26 cellular contexts compared by ENCODE assay signal in the genomic region with DNA sequence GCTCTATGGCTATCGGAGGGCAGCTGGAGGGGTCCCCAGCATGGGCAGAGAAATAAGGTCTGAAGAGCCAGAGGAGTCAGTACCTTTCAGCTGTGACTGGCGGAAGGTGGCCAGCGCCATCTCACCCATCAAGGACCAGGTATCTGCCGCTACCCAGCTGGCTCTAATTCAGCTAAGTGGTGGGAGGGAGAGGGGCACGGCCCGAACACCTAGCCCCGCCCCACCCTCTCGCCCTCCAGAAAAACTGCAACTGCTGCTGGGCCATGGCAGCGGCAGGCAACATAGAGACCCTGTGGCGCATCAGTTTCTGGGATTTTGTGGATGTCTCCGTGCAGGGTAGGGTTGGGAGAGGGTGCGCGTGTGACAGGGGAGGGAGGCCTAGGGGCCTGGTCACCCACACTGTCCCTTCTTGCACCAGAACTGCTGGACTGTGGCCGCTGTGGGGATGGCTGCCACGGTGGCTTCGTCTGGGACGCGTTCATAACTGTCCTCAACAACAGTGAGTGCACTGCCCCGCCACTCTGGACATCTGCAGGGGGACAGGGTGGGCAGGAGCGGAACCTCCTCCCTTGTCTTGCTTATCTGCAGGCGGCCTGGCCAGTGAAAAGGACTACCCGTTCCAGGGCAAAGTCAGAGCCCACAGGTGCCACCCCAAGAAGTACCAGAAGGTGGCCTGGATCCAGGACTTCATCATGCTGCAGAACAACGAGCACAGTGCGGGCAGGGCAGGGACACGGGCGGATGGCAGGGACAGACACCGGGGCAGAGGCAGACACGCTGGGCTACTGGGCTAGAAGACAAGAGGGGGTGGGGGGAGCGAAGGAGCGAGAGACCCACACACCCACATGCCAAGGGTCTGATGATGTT. TPM values are rescaled to one million over a fixed set of nuclear protein-coding genes. Genes with fewer than 3 reads are reported as not detected.
DNase-seq lines count a peak whose midpoint lies in the region; ATAC-seq and TF ChIP-seq lines count a peak whose summit lies in the region.
"Had no signal": no experiment of that assay in that cellular context is flagged by ENCODE, and none has a peak within 500 bp of the region (broad histone marks: within the 10 kb centered on the region; RNA-seq: fewer than 3 reads in every experiment).

No MANE protein-coding gene starts in this region.

- peak overlapping the region; percentile 92 for H3K27ac Mint-ChIP-seq in activated naive CD8-positive, alpha-beta T cell treated with anti-CD3 and anti-CD28 coated beads, Interleukin-2, amount 10 ng/mL, durations not matched to agents 7 days and 5 days
- H3K27ac Mint-ChIP-seq in activated naive CD8-positive, alpha-beta T cell treated with anti-CD3 and anti-CD28 coated beads for 36 hours, result no peak overlapping the region
- H3K27ac Mint-ChIP-seq: H9 had no signal

- H3K4me3 ChIP-seq in RWPE2 (ENCODE audit: severe bottlenecking) (no peak overlapping the region), transverse colon (no peak overlapping the region)
- H3K4me3 ChIP-seq: GM12878, SJCRH30 had no signal

- H3K9me3 Mint-ChIP-seq in activated naive CD8-positive, alpha-beta T cell treated with anti-CD3 and anti-CD28 coated beads, Interleukin-2, amount 10 ng/mL, durations not matched to agents 7 days and 5 days, result no peaks in the 10 kb centered on the region
- H3K9me3 Mint-ChIP-seq in activated naive CD8-positive, alpha-beta T cell treated with anti-CD3 and anti-CD28 coated beads for 36 hours, result no peaks in the 10 kb centered on the region
- H3K9me3 Mint-ChIP-seq: H9 had no signal

- in situ Hi-C loops in transverse colon (cut with MboI; ENCODE audit: low pct_ligation_motif_present in 1 of 4, low pct_unique_long_range_greater_than_20kb in 1 of 4, low sequenced_read_pairs in 3 of 4), result loop anchor here in 3 of 4 donors (10.0 to 25.0 kb wide), 2 partner anchors 102 to 105 kb away; no protein-coding TSS in a partner anchor

- ATAC-seq in activated naive CD8-positive, alpha-beta T cell treated with anti-CD3 and anti-CD28 coated beads, Interleukin-2, amount 10 ng/mL, durations not matched to agents 7 days and 5 days (ENCODE audit: low read depth), result no peak
- ATAC-seq in RWPE2 (ENCODE audit: low read depth), result no peak
- ATAC-seq in left lobe of liver, result no peak
- no peak for ATAC-seq in GM18520 (IDR thresholded peaks at IDR 0.05; ENCODE audit: unreplicated experiment)
- no peak for ATAC-seq in GM18858 (IDR thresholded peaks at IDR 0.05; ENCODE audit: unreplicated experiment)
- ATAC-seq: GM12878 had no signal

- no peak for DNase-seq in activated naive CD8-positive, alpha-beta T cell treated with anti-CD3 and anti-CD28 coated beads, Interleukin-2, amount 10 ng/mL, durations not matched to agents 7 days and 5 days
- no peak for DNase-seq in activated naive CD8-positive, alpha-beta T cell treated with anti-CD3 and anti-CD28 coated beads for 36 hours
- DNase-seq in RWPE2 (ENCODE audit: low spot score) (peak; percentile 58), left lobe of liver (ENCODE audit: low spot score) (peak; percentile 43), transverse colon (peak; percentile 6), germinal center (ENCODE audit: low spot score) (no peak)
- DNase-seq: activated naive CD4-positive, alpha-beta T cell treated with anti-CD3 and anti-CD28 coated beads, Interleukin-2, amount 50 U/mL, for 16 hours; activated T-cell treated with anti-CD3 and anti-CD28 coated beads, Interleukin-2, amount 50 U/mL, for 48 hours; Calu3; H9; Kasumi-1; kidney glomerular epithelial cell; mesenchymal stem cell; NCI-H1694 treated with DMSO at 0.1 percent for 48 hours; NCI-H2171 treated with DMSO at 0.1 percent for 48 hours; NCI-H524; occipital lobe; SJCRH30; stimulated activated CD4-positive, alpha-beta T cell treated with anti-CD3 and anti-CD28 coated beads, Interleukin-12 subunit alpha, Interleukin-12 subunit beta, amount 100 ng/mL, for 4 hours; T-helper 1 cell; trophoblast cell had no signal

- no peaks in the 10 kb centered on the region for H3K4me1 ChIP-seq in RWPE2 (ENCODE audit: insufficient read depth, poor library complexity, severe bottlenecking)
- peaks cover 4 to 21% (median 6%) of the 10 kb centered on the region in 4 donors for H3K4me1 ChIP-seq in transverse colon
- H3K4me1 ChIP-seq: SJCRH30 had no signal

- TF ChIP-seq CTCF in RWPE2 (IDR thresholded peaks at IDR 0.05; ENCODE audit: poor library complexity, severe bottlenecking), result no peak
- no peak for TF ChIP-seq CTCF in transverse colon (IDR thresholded peaks at IDR 0.05)

- H3K36me3 ChIP-seq in RWPE2 (ENCODE audit: low read depth), result peaks cover 38% of the 10 kb centered on the region
- peaks cover 0 to 5% (median 0%) of the 10 kb centered on the region in 4 donors for H3K36me3 ChIP-seq in transverse colon

- H3K9me3 ChIP-seq in RWPE2 (ENCODE audit: severe bottlenecking) (no peaks in the 10 kb centered on the region), transverse colon (no peaks in the 10 kb centered on the region)
- H3K9me3 ChIP-seq: SJCRH30 had no signal

- POLR2A ChIA-PET in activated naive CD8-positive, alpha-beta T cell treated with anti-CD3 and anti-CD28 coated beads, Interleukin-2, amount 10 ng/mL, durations not matched to agents 7 days and 5 days (lab: Charles Lee), result interaction anchor here (0.5 to 5.9 kb wide), 6 partner anchors 8 to 171 kb away, joined by 3 to 70 read pairs (median 8); partner anchors contain the start of genes CCDC85B, CFL1, FIBP and MUS81

- intact Hi-C loops in transverse colon (cut with DNase I; ENCODE audit: low total_unique reads), result loop anchor here (5.0 kb wide), 1 partner anchor 110 kb away; no protein-coding TSS in a partner anchor

- H3K4me1 Mint-ChIP-seq in activated naive CD8-positive, alpha-beta T cell treated with anti-CD3 and anti-CD28 coated beads, Interleukin-2, amount 10 ng/mL, durations not matched to agents 7 days and 5 days, result peaks cover 57% of the 10 kb centered on the region
- peaks cover 66% of the 10 kb centered on the region for H3K4me1 Mint-ChIP-seq in activated naive CD8-positive, alpha-beta T cell treated with anti-CD3 and anti-CD28 coated beads for 36 hours

- WGBS in transverse colon (ENCODE audit: low coverage in 1 of 2), 2 donors, result 90% methylated on average over 26 of the region's 30 CpGs; no CpG with 5 or more reads in 1 of the 2 donors

- no peak for TF ChIP-seq POLR2A in transverse colon (IDR thresholded peaks at IDR 0.05)

- no peak overlapping the region for H3K4me3 Mint-ChIP-seq in activated naive CD8-positive, alpha-beta T cell treated with anti-CD3 and anti-CD28 coated beads, Interleukin-2, amount 10 ng/mL, durations not matched to agents 7 days and 5 days
- H3K4me3 Mint-ChIP-seq in activated naive CD8-positive, alpha-beta T cell treated with anti-CD3 and anti-CD28 coated beads for 36 hours, result no peak overlapping the region
- H3K4me3 Mint-ChIP-seq: H9 had no signal

- no peaks in the 10 kb centered on the region for H3K27me3 ChIP-seq in RWPE2 (ENCODE audit: insufficient read depth, poor library complexity, severe bottlenecking)
- H3K27me3 ChIP-seq in transverse colon, result no peaks in the 10 kb centered on the region
- H3K27me3 ChIP-seq: SJCRH30 had no signal

- no peak overlapping the region for H3K27ac ChIP-seq in RWPE2 (ENCODE audit: poor library complexity, severe bottlenecking)
- H3K27ac ChIP-seq in transverse colon, result no peak overlapping the region
- H3K27ac ChIP-seq: epithelial cell of prostate, SJCRH30 had no signal

- H3K36me3 Mint-ChIP-seq in activated naive CD8-positive, alpha-beta T cell treated with anti-CD3 and anti-CD28 coated beads, Interleukin-2, amount 10 ng/mL, durations not matched to agents 7 days and 5 days, result peaks cover 14% of the 10 kb centered on the region
- peaks cover 27% of the 10 kb centered on the region for H3K36me3 Mint-ChIP-seq in activated naive CD8-positive, alpha-beta T cell treated with anti-CD3 and anti-CD28 coated beads for 36 hours

- no peaks in the 10 kb centered on the region for H3K27me3 Mint-ChIP-seq in activated naive CD8-positive, alpha-beta T cell treated with anti-CD3 and anti-CD28 coated beads, Interleukin-2, amount 10 ng/mL, durations not matched to agents 7 days and 5 days
- H3K27me3 Mint-ChIP-seq in activated naive CD8-positive, alpha-beta T cell treated with anti-CD3 and anti-CD28 coated beads for 36 hours, result no peaks in the 10 kb centered on the region

- no peak for TF ChIP-seq EP300 in transverse colon (IDR thresholded peaks at IDR 0.05; ENCODE audit: low read depth)

RNA-seq across cellular contexts. Expression of gene CTSW, which starts 2.8 kb away (rescaled TPM):
- 100 to 1,000 TPM; 161 to 175 TPM for total RNA-seq in activated naive CD8-positive, alpha-beta T cell treated with anti-CD3 and anti-CD28 coated beads, Interleukin-2, amount 10 ng/mL, durations not matched to agents 7 days and 5 days
- 10 to 100 TPM; 39.3 to 41.5 TPM for total RNA-seq in activated naive CD8-positive, alpha-beta T cell treated with anti-CD3 and anti-CD28 coated beads for 36 hours
- 0.63 TPM for total RNA-seq in left lobe of liver
- total RNA-seq in transverse colon, result 1 to 10 TPM in 2 of 4 donors, not detected in 2; 1.1 to 1.8 TPM
- total RNA-seq: Calu3, H9, occipital lobe, renal cortical epithelial cell, SJCRH30 had no signal

RNA-seq across cellular contexts. Expression of gene FIBP, which starts 5.8 kb away (rescaled TPM):
- 10 to 100 TPM; 78.2 to 82.9 TPM for total RNA-seq in activated naive CD8-positive, alpha-beta T cell treated with anti-CD3 and anti-CD28 coated beads, Interleukin-2, amount 10 ng/mL, durations not matched to agents 7 days and 5 days
- total RNA-seq in activated naive CD8-positive, alpha-beta T cell treated with anti-CD3 and anti-CD28 coated beads for 36 hours, result 100 to 1,000 TPM; 113 to 114 TPM
- 20.3 TPM for total RNA-seq in left lobe of liver
- 10 to 100 TPM; 53.4 to 82.6 (median 75.9) TPM for total RNA-seq in transverse colon

RNA-seq across cellular contexts. Expression of gene CCDC85B, which starts 8.0 kb away (rescaled TPM):
- 10 to 100 TPM; 59.8 to 66.3 TPM for total RNA-seq in activated naive CD8-positive, alpha-beta T cell treated with anti-CD3 and anti-CD28 coated beads, Interleukin-2, amount 10 ng/mL, durations not matched to agents 7 days and 5 days
- 10 to 100 TPM; 78.5 to 81.3 TPM for total RNA-seq in activated naive CD8-positive, alpha-beta T cell treated with anti-CD3 and anti-CD28 coated beads for 36 hours
- total RNA-seq in left lobe of liver (7.9 TPM), transverse colon (100 to 1,000 TPM in 1 of 4 donors, 10 to 100 TPM in 2, 1 to 10 TPM in 1; 7.9 to 140 (median 23.1) TPM)

RNA-seq across cellular contexts. Expression of gene EFEMP2, which starts 9.8 kb away (rescaled TPM):
- total RNA-seq in activated naive CD8-positive, alpha-beta T cell treated with anti-CD3 and anti-CD28 coated beads, Interleukin-2, amount 10 ng/mL, durations not matched to agents 7 days and 5 days, result 10 to 100 TPM; 15.3 to 20.0 TPM
- total RNA-seq in activated naive CD8-positive, alpha-beta T cell treated with anti-CD3 and anti-CD28 coated beads for 36 hours, result 1 to 10 TPM; 8.5 to 8.9 TPM
- 6.0 TPM for total RNA-seq in left lobe of liver
- 10 to 100 TPM; 15.2 to 34.4 (median 25.1) TPM for total RNA-seq in transverse colon

RNA-seq across cellular contexts. Expression of gene FOSL1, which starts 17.8 kb away (rescaled TPM):
- total RNA-seq in activated naive CD8-positive, alpha-beta T cell treated with anti-CD3 and anti-CD28 coated beads, Interleukin-2, amount 10 ng/mL, durations not matched to agents 7 days and 5 days, result 1 to 10 TPM; 1.9 to 2.0 TPM
- 10 to 100 TPM; 15.8 to 16.0 TPM for total RNA-seq in activated naive CD8-positive, alpha-beta T cell treated with anti-CD3 and anti-CD28 coated beads for 36 hours
- total RNA-seq in left lobe of liver (0.53 TPM), transverse colon (10 to 100 TPM in 1 of 4 donors, 1 to 10 TPM in 1, not detected in 2; 1.2 to 11.6 TPM)
- total RNA-seq: occipital lobe had no signal

Comparison
In these comparisons a context has a peak if more than half of its experiments do, and no peak if none do; other contexts are left out.
1. DNase-seq: peak in RWPE2 (single experiment), left lobe of liver (single experiment) and transverse colon (single experiment); none in activated naive CD8-positive, alpha-beta T cell treated with anti-CD3 and anti-CD28 coated beads, Interleukin-2, amount 10 ng/mL, durations not matched to agents 7 days and 5 days (single experiment), activated naive CD8-positive, alpha-beta T cell treated with anti-CD3 and anti-CD28 coated beads for 36 hours (single experiment) and germinal center (single experiment).
2. RNA of gene CTSW, which starts 2.8 kb away (total RNA-seq): 161 to 175 TPM in activated naive CD8-positive, alpha-beta T cell treated with anti-CD3 and anti-CD28 coated beads, Interleukin-2, amount 10 ng/mL, durations not matched to agents 7 days and 5 days and 39.3 to 41.5 TPM in activated naive CD8-positive, alpha-beta T cell treated with anti-CD3 and anti-CD28 coated beads for 36 hours; 1.1 to 1.8 TPM in transverse colon and 0.63 TPM in left lobe of liver (single experiment); every median in the first group is over 10 times any median in the second.